In genomic region chr11:537622-538430, GRCh38 we compare ENCODE assay signal across 8 cellular contexts. TPM values are rescaled to one million over a fixed set of nuclear protein-coding genes. Genes with fewer than 3 reads are reported as not detected.
DNase-seq lines count a peak whose midpoint lies in the region; ATAC-seq and TF ChIP-seq lines count a peak whose summit lies in the region.

No MANE protein-coding gene starts in this region.

- peak overlapping the region; percentile 53 for H3K27ac Mint-ChIP-seq in CD4-positive, alpha-beta T cell

- 40 to 49% (median 41%) methylated on average over 19 of the region's 19 CpGs for WGBS in ovary, 3 donors

- H3K4me1 Mint-ChIP-seq in CD4-positive, alpha-beta T cell (ENCODE audit: low read depth), result peaks cover 16% of the 10 kb centered on the region

- peak overlapping the region; percentile 93 for H3K9ac ChIP-seq in NT2/D1 (ENCODE audit: insufficient read length, low read depth)

- no peak for DNase-seq in CD4-positive, alpha-beta T cell
- DNase-seq in NT2/D1 (ENCODE audit: low read depth, low spot score), result no peak
- no peak for DNase-seq in epithelial cell of esophagus (ENCODE audit: low read depth)
- peak in 4 of 5 donors; percentile 23 to 42 (median 33) for DNase-seq in ovary
- no peak for DNase-seq in GM10266 (ENCODE audit: extremely low spot score)
- DNase-seq in AML-193 (lab: John Stamatoyannopoulos, UW), result no peak
- no peak for DNase-seq in amygdala (lab: John Stamatoyannopoulos, UW)

- peaks cover 33% of the 10 kb centered on the region for H3K4me1 ChIP-seq in NT2/D1 (ENCODE audit: insufficient read depth, insufficient read length)
- H3K4me1 ChIP-seq in ovary (ENCODE audit: insufficient read depth), result peaks cover 11% of the 10 kb centered on the region

- peaks cover 4% of the 10 kb centered on the region for H3K36me3 Mint-ChIP-seq in CD4-positive, alpha-beta T cell (ENCODE audit: low read depth)

- no peaks in the 10 kb centered on the region for H3K27me3 ChIP-seq in CD4-positive, alpha-beta T cell (ENCODE audit: control insufficient read depth, insufficient read depth, low read length)
- H3K27me3 ChIP-seq in NT2/D1 (ENCODE audit: insufficient read depth, insufficient read length) (peaks cover 26% of the 10 kb centered on the region), ovary (no peaks in the 10 kb centered on the region)

- H3K36me3 ChIP-seq in NT2/D1 (ENCODE audit: insufficient read depth, insufficient read length, low read length) (peaks cover 16% of the 10 kb centered on the region), ovary (no peaks in the 10 kb centered on the region)

- no peaks in the 10 kb centered on the region for H3K9me3 ChIP-seq in CD4-positive, alpha-beta T cell (ENCODE audit: control insufficient read depth, low read length)
- H3K9me3 ChIP-seq in NT2/D1 (ENCODE audit: insufficient read depth, low read length) (no peaks in the 10 kb centered on the region), ovary (no peaks in the 10 kb centered on the region)

- no peak for TF ChIP-seq CTCF in CD4-positive, alpha-beta T cell (IDR thresholded peaks at IDR 0.05)
- TF ChIP-seq CTCF in epithelial cell of esophagus (IDR thresholded peaks at IDR 0.05; ENCODE audit: insufficient read depth, low read depth, low read length, missing control alignments) (no peak), ovary (IDR thresholded peaks at IDR 0.05) (no peak), GM10266 (IDR thresholded peaks at IDR 0.05; ENCODE audit: control insufficient read depth, insufficient read depth, low read depth, missing control alignments) (no peak)

- H3K4me3 ChIP-seq in NT2/D1 (ENCODE audit: insufficient read length, low read depth) (peak overlapping the region; percentile 84), epithelial cell of esophagus (ENCODE audit: low read length) (peak overlapping the region; percentile 16), ovary (peak overlapping the region; percentile 22)

- CTCF ChIA-PET in CD4-positive, alpha-beta T cell (lab: Charles Lee), result interaction anchor here (1.1 kb wide), 1 partner anchor 19 kb away, joined by 3 read pairs; no protein-coding TSS in a partner anchor

- no peaks in the 10 kb centered on the region for H3K9me3 Mint-ChIP-seq in CD4-positive, alpha-beta T cell

- TF ChIP-seq EP300 in ovary (IDR thresholded peaks at IDR 0.05), result no peak

- H3K27me3 Mint-ChIP-seq in CD4-positive, alpha-beta T cell, result no peaks in the 10 kb centered on the region

- ATAC-seq in CD4-positive, alpha-beta T cell (ENCODE audit: poor library complexity), result no peak
- ATAC-seq in GM21447 (IDR thresholded peaks at IDR 0.05; ENCODE audit: unreplicated experiment), result no peak

- POLR2A ChIA-PET in CD4-positive, alpha-beta T cell (lab: Charles Lee), result interaction anchor here (0.7 to 3.3 kb wide), 5 partner anchors 9 to 331 kb away, joined by 3 to 18 read pairs (median 13); partner anchors contain the start of genes BET1L, PHRF1 and RIC8A

- intact Hi-C loops in CD4-positive, alpha-beta T cell (cut with DNase I, micrococcal nuclease), result loop anchor here (2.0 to 5.0 kb wide), 4 partner anchors 19 to 259 kb away; partner anchors contain the start of gene SLC25A22 (in 1 of the 2)
- intact Hi-C loops in ovary (cut with DNase I), result loop anchor here in 1 of 4 donors (10.0 kb wide), 1 partner anchor 1857 kb away; no protein-coding TSS in a partner anchor

- peak overlapping the region; percentile 79 for H3K4me3 Mint-ChIP-seq in CD4-positive, alpha-beta T cell

- no peak for TF ChIP-seq POLR2A in ovary (IDR thresholded peaks at IDR 0.05)

- peak overlapping the region; percentile 25 for H3K27ac ChIP-seq in CD4-positive, alpha-beta T cell (ENCODE audit: low read depth, low read length)
- peak overlapping the region in 1 of 2 donors; percentile 13 for H3K27ac ChIP-seq in ovary

RNA-seq across cellular contexts. Expression of gene LRRC56, which starts 0.5 kb away (rescaled TPM):
- total RNA-seq in CD4-positive, alpha-beta T cell, result 1 to 10 TPM; 2.4 TPM
- total RNA-seq in ovary, result 1 to 10 TPM in 6 of 7 donors, under 1 TPM in 1; 0.60 to 6.2 (median 2.0) TPM
- 1 to 10 TPM in 1 of 2 donors, not detected in 1; 2.1 TPM for polyA plus RNA-seq in ovary

RNA-seq across cellular contexts. Expression of gene HRAS, which starts 2.5 kb away (rescaled TPM):
- total RNA-seq in CD4-positive, alpha-beta T cell, result 10 to 100 TPM; 23.7 to 23.9 TPM
- total RNA-seq in ovary, result 10 to 100 TPM; 21.3 to 49.6 (median 36.3) TPM
- polyA plus RNA-seq in ovary, result 10 to 100 TPM in 1 of 2 donors, 1 to 10 TPM in 1; 4.3 to 38.0 TPM

RNA-seq across cellular contexts. Expression of gene LMNTD2, which starts 22.7 kb away (rescaled TPM):
- 10 to 100 TPM in 1 of 2 experiments, 1 to 10 TPM in 1; 8.2 to 10.3 TPM for total RNA-seq in CD4-positive, alpha-beta T cell
- 1 to 10 TPM in 5 of 7 donors, under 1 TPM in 2; 0.70 to 7.6 (median 1.2) TPM for total RNA-seq in ovary
- polyA plus RNA-seq in ovary, result 1 to 10 TPM in 1 of 2 donors, not detected in 1; 1.1 TPM

RNA-seq across cellular contexts. Expression of gene RASSF7, which starts 22.9 kb away (rescaled TPM):
- 10 to 100 TPM; 14.1 to 15.7 TPM for total RNA-seq in CD4-positive, alpha-beta T cell
- 100 to 1,000 TPM in 1 of 7 donors, 10 to 100 TPM in 2, 1 to 10 TPM in 4; 4.7 to 163 (median 9.5) TPM for total RNA-seq in ovary
- 1 to 10 TPM in 1 of 2 donors, not detected in 1; 7.4 TPM for polyA plus RNA-seq in ovary

RNA-seq across cellular contexts. Expression of gene RNH1, which starts 30.8 kb away (rescaled TPM):
- total RNA-seq in CD4-positive, alpha-beta T cell, result 100 to 1,000 TPM; 131 to 132 TPM
- 100 to 1,000 TPM; 105 to 233 (median 169) TPM for total RNA-seq in ovary
- polyA plus RNA-seq in ovary, result 100 to 1,000 TPM in 1 of 2 donors, 10 to 100 TPM in 1; 17.4 to 147 TPM

Comparison
In these comparisons a context has a peak if more than half of its experiments do, and no peak if none do; other contexts are left out.
1. DNase-seq: peak in ovary (4 of 5); none in CD4-positive, alpha-beta T cell (0 of 10), NT2/D1 (single experiment), epithelial cell of esophagus (single experiment), GM10266 (single experiment), AML-193 (0 of 2) and amygdala (0 of 56).
2. H3K4me3 ChIP-seq: peak in every context shown above with its lines; median percentile 84 in NT2/D1; 22 in ovary; 16 in epithelial cell of esophagus.